ENCODE assay signal across 30 cellular contexts in genomic region chr21:45222001-45222400, GRCh38.
"Had no signal": no experiment of that assay in that cellular context is flagged by ENCODE, and none has a peak within 500 bp of the region (broad histone marks: within the 10 kb centered on the region; RNA-seq: fewer than 3 reads in every experiment).

No MANE protein-coding gene starts in this region.

- H3K4me1 ChIP-seq: parathyroid adenoma, psoas muscle, right lobe of liver, sigmoid colon, stomach, transverse colon, upper lobe of right lung, uterus had no signal

- H3K27me3 ChIP-seq: neutrophil, ovary, right lobe of liver, sigmoid colon, tibial artery, transverse colon, upper lobe of right lung, uterus had no signal

- H3K4me1 Mint-ChIP-seq: nephron, neural crest cell had no signal

- H3K9ac ChIP-seq: parathyroid adenoma had no signal

- H3K4me3 Mint-ChIP-seq: naive thymus-derived CD4-positive, alpha-beta T cell; natural killer cell; nephron; neural crest cell; stimulated activated effector memory CD8-positive, alpha-beta T cell treated with anti-CD3 and anti-CD28 coated beads, Interleukin-12 subunit alpha, Interleukin-12 subunit beta, amount 100 ng/mL, for 72 hours; stimulated activated naive B cell treated with anti-CD40 and anti-IgM and Interleukin-4, amounts not matched to agents 10 μg/mL and 1 μg/mL and 100 μg/mL, for 72 hours; stimulated activated naive CD8-positive, alpha-beta T cell treated with anti-CD3 and anti-CD28 coated beads, Interleukin-15, Interleukin-2, amounts not matched to agents 100 ng/mL and 50 ng/mL, for 24 hours; type B pancreatic cell had no signal

- H2AFZ ChIP-seq: parathyroid adenoma had no signal

- ATAC-seq: naive thymus-derived CD4-positive, alpha-beta T cell; natural killer cell; psoas muscle; right cardiac atrium; stimulated activated effector memory CD8-positive, alpha-beta T cell treated with anti-CD3 and anti-CD28 coated beads, Interleukin-12 subunit alpha, Interleukin-12 subunit beta, amount 100 ng/mL, for 72 hours; stimulated activated naive B cell treated with anti-CD40 and anti-IgM and Interleukin-4, amounts not matched to agents 10 μg/mL and 1 μg/mL and 100 μg/mL, for 72 hours; upper lobe of right lung had no signal

- H3K27ac ChIP-seq: neutrophil, ovary, parathyroid adenoma, psoas muscle, right lobe of liver, sigmoid colon, stomach, thoracic aorta, tibial artery, transverse colon, upper lobe of right lung, uterus had no signal

- H3K79me2 ChIP-seq: parathyroid adenoma had no signal

- H3K36me3 ChIP-seq: neutrophil, ovary, right lobe of liver, uterus had no signal

- DNase-seq: naive thymus-derived CD4-positive, alpha-beta T cell; natural killer cell; nucleus accumbens; ovary; posterior cingulate gyrus; psoas muscle; right cardiac atrium; right lobe of liver; sigmoid colon; small intestine; stimulated activated CD4-positive, alpha-beta T cell treated with anti-CD3 and anti-CD28 coated beads, Interleukin-15, amount 100 ng/mL, for 24 hours; stimulated activated CD4-positive, alpha-beta T cell treated with anti-CD3 and anti-CD28 coated beads, Interleukin-2, amount 100 ng/mL, for 24 hours; stimulated activated CD4-positive, alpha-beta T cell treated with anti-CD3 and anti-CD28 coated beads, Interleukin-2, amount 100 ng/mL, for 48 hours; stimulated activated CD4-positive, alpha-beta T cell treated with anti-CD3 and anti-CD28 coated beads, Interleukin-4, amount 100 ng/mL, for 24 hours; stimulated activated naive B cell treated with anti-CD40 and anti-IgM and Interleukin-4, amounts not matched to agents 10 μg/mL and 1 μg/mL and 100 μg/mL, for 72 hours; stimulated activated naive CD4-positive, alpha-beta T cell treated with Interleukin-2 at 50 U/mL for 16 hours; stomach; tibial artery; transverse colon; upper lobe of right lung; uterus had no signal

- H3K9me3 Mint-ChIP-seq: type B pancreatic cell had no signal

- H3K4me3 ChIP-seq: ovary, psoas muscle, right lobe of liver, sigmoid colon, stomach, thoracic aorta, tibial artery, transverse colon, upper lobe of right lung, uterus had no signal

- H3K27me3 Mint-ChIP-seq: naive thymus-derived CD4-positive, alpha-beta T cell; progenitor cell of endocrine pancreas; stimulated activated naive B cell treated with anti-CD40 and anti-IgM and Interleukin-4, amounts not matched to agents 10 μg/mL and 1 μg/mL and 100 μg/mL, for 72 hours; stimulated activated naive CD8-positive, alpha-beta T cell treated with anti-CD3 and anti-CD28 coated beads, Interleukin-15, Interleukin-2, amounts not matched to agents 100 ng/mL and 50 ng/mL, for 24 hours; type B pancreatic cell had no signal

- H3K27ac Mint-ChIP-seq: naive thymus-derived CD4-positive, alpha-beta T cell; natural killer cell; nephron; progenitor cell of endocrine pancreas; stimulated activated naive B cell treated with anti-CD40 and anti-IgM and Interleukin-4, amounts not matched to agents 10 μg/mL and 1 μg/mL and 100 μg/mL, for 72 hours; stimulated activated naive CD8-positive, alpha-beta T cell treated with anti-CD3 and anti-CD28 coated beads, Interleukin-15, Interleukin-2, amounts not matched to agents 100 ng/mL and 50 ng/mL, for 24 hours; type B pancreatic cell had no signal

- H3K9me3 ChIP-seq: neutrophil, ovary, right lobe of liver, sigmoid colon, thoracic aorta, tibial artery, transverse colon, uterus had no signal
